In genomic region chr5:170342153-170342552, GRCh38 we compare ENCODE assay signal across 27 cellular contexts. TPM values are rescaled to one million over a fixed set of nuclear protein-coding genes. Genes with fewer than 3 reads are reported as not detected.
A peak's percentile ranks its signal among the peaks of the same experiment; 100 is the strongest.
DNase-seq lines count a peak whose midpoint lies in the region; ATAC-seq and TF ChIP-seq lines count a peak whose summit lies in the region.
"Had no signal": no experiment of that assay in that cellular context is flagged by ENCODE, and none has a peak within 500 bp of the region (broad histone marks: within the 10 kb centered on the region; RNA-seq: fewer than 3 reads in every experiment).

No MANE protein-coding gene starts in this region.

- H3K36me3 ChIP-seq in MG63 (no peaks in the 10 kb centered on the region), lower lobe of right lung (no peaks in the 10 kb centered on the region)
- H3K36me3 ChIP-seq: BLaER1 treated with 17β-estradiol and CSF1 and Interleukin-3, amounts not matched to agents 10 nM and 100 nM; HAP-1; SJSA1 had no signal

- H3K4me3 ChIP-seq in AG10803 (ENCODE audit: low read length) (no peak overlapping the region), MG63 (no peak overlapping the region), lower lobe of right lung (no peak overlapping the region)
- H3K4me3 ChIP-seq: BLaER1 treated with 17β-estradiol and CSF1 and Interleukin-3, amounts not matched to agents 10 nM and 100 nM; HAP-1; SJSA1 had no signal

- H3K27ac Mint-ChIP-seq in effector memory CD8-positive, alpha-beta T cell, result peak overlapping the region; percentile 29 to 44
- H3K27ac Mint-ChIP-seq: CD4-positive, alpha-beta T cell; HFFc6 had no signal

- intact Hi-C loops in lower lobe of right lung (cut with DNase I), result no loop called here

- TF ChIP-seq CTCF in AG10803 (conservative IDR thresholded peaks at IDR 0.05; ENCODE audit: low read length), result no peak
- TF ChIP-seq CTCF in lower lobe of right lung (IDR thresholded peaks at IDR 0.05), result no peak

- H3K27me3 ChIP-seq in MG63 (peaks cover 5% of the 10 kb centered on the region), lower lobe of right lung (ENCODE audit: low read depth) (no peaks in the 10 kb centered on the region)
- H3K27me3 ChIP-seq: BLaER1 treated with 17β-estradiol and CSF1 and Interleukin-3, amounts not matched to agents 10 nM and 100 nM had no signal

- no peak overlapping the region for H3K27ac ChIP-seq in lower lobe of right lung
- H3K27ac ChIP-seq: BLaER1 treated with 17β-estradiol and CSF1 and Interleukin-3, amounts not matched to agents 10 nM and 100 nM; SJSA1 had no signal

- H3K9me3 ChIP-seq in MG63 (0 out of 2 replicates have a peak, but pooled peaks cover 5% of the 10 kb centered on the region), lower lobe of right lung (no peaks in the 10 kb centered on the region)
- H3K9me3 ChIP-seq: SJSA1 had no signal

- no peaks in the 10 kb centered on the region for H3K9me3 Mint-ChIP-seq in effector memory CD8-positive, alpha-beta T cell
- H3K9me3 Mint-ChIP-seq: CD4-positive, alpha-beta T cell had no signal

- peaks cover 14% of the 10 kb centered on the region for H3K4me1 ChIP-seq in lower lobe of right lung
- H3K4me1 ChIP-seq: HAP-1, SJSA1 had no signal

- no peak overlapping the region for H3K4me3 Mint-ChIP-seq in effector memory CD8-positive, alpha-beta T cell
- H3K4me3 Mint-ChIP-seq: CD4-positive, alpha-beta T cell; HFFc6 had no signal

- no peaks in the 10 kb centered on the region for H3K36me3 Mint-ChIP-seq in effector memory CD8-positive, alpha-beta T cell (ENCODE audit: insufficient read depth)

- DNase-seq in AG10803 (ENCODE audit: low read depth) (peak; percentile 21), MG63 (peak; percentile 27), lower lobe of right lung (no peak), foreskin melanocyte (no peak), DMS53 treated with DMSO at 0.1 percent for 48 hours (lab: John Stamatoyannopoulos, UW; ENCODE audit: unreplicated experiment) (no peak)
- DNase-seq in effector memory CD8-positive, alpha-beta T cell, result no peak
- DNase-seq: AML-193; GOT3; HFFc6; KBM-7; MM.1S; NCI-H1092 treated with DMSO at 0.1 percent for 48 hours; NCI-H1436 treated with DMSO at 0.1 percent for 48 hours; NCI-H1930; NCI-H446 treated with DMSO at 0.1 percent for 48 hours; NCI-H526; NCI-H82; NK-92 treated with Interleukin-12 subunit alpha and Interleukin-12 subunit beta, amount 100 ng/mL, for 24 hours; Right ventricle myocardium superior; RPMI8226 had no signal

- peaks cover 5 to 22% of the 10 kb centered on the region in 2 donors for H3K27me3 Mint-ChIP-seq in effector memory CD8-positive, alpha-beta T cell
- H3K27me3 Mint-ChIP-seq: CD4-positive, alpha-beta T cell had no signal

- no peak for ATAC-seq in effector memory CD8-positive, alpha-beta T cell (replicated peaks)
- ATAC-seq in lower lobe of right lung (peak; percentile 41 to 67), HG03159 (IDR thresholded peaks at IDR 0.05; ENCODE audit: unreplicated experiment) (no peak)

- peaks cover 12 to 14% of the 10 kb centered on the region in 2 donors for H3K4me1 Mint-ChIP-seq in effector memory CD8-positive, alpha-beta T cell (ENCODE audit: low read depth in 2 of 2)

RNA-seq across cellular contexts. Expression of gene LCP2, which starts 44.6 kb away (rescaled TPM):
- total RNA-seq in MG63 (2014; rRNA removed; shearing (Covaris generic); ENCODE audit: low replicate concordance), result not detected in 2 replicates
- total RNA-seq in lower lobe of right lung, result 82.9 TPM
- total RNA-seq: Daoy, HFFc6, LHCN-M2 had no signal

RNA-seq across cellular contexts. Expression of gene KCNMB1, which starts 47.0 kb away (rescaled TPM):
- 0.43 TPM in 1 of 2 replicates, not detected in the other for total RNA-seq in MG63 (2014; rRNA removed; shearing (Covaris generic); ENCODE audit: low replicate concordance)
- total RNA-seq in lower lobe of right lung, result 2.5 TPM
- total RNA-seq: HFFc6, LHCN-M2 had no signal

Comparison
In these comparisons a context has a peak if more than half of its experiments do, and no peak if none do; other contexts are left out.
1. DNase-seq: peak in AG10803 (single experiment) and MG63 (single experiment); none in effector memory CD8-positive, alpha-beta T cell (0 of 3), lower lobe of right lung (single experiment), foreskin melanocyte (single experiment) and DMS53 treated with DMSO at 0.1 percent for 48 hours (single experiment).
2. ATAC-seq: peak in lower lobe of right lung (2 of 2); none in effector memory CD8-positive, alpha-beta T cell (single experiment) and HG03159 (single experiment).
3. RNA of gene LCP2, which starts 44.6 kb away (total RNA-seq): 82.9 TPM in lower lobe of right lung (single experiment); not detected in MG63; every median in the first group is over 10 times any median in the second.